Comparison of ENCODE assay signal across 8 cellular contexts in the genomic region with DNA sequence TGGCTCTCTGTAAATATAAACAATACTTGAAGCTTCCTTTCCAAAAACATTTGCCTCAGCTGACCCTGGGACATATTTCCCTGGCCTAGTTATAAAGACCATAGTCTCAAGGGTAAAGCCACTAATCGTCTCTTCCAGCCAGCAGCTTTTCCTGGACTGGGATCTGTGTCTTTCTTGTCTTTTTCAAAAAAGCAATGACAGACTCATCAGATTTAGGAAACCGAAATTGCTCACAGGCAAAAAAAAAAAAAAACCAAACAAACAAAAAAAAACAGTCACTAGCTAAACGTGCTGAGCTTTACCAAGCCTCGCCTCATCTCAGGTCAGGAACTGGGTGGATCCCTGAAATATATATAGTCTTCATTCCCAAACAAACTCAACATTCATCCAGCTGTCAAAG. TPM values are rescaled to one million over a fixed set of nuclear protein-coding genes. Genes with fewer than 3 reads are reported as not detected.
DNase-seq lines count a peak whose midpoint lies in the region; ATAC-seq, FAIRE-seq and TF ChIP-seq lines count a peak whose summit lies in the region.

No MANE protein-coding gene starts in this region.

- DNase-seq in HepG2 (ENCODE audit: low spot score) (no peak), dermis blood vessel endothelial cell (peak; percentile 27), vagina (ENCODE audit: extremely low spot score in 2 of 2) (peak in 1 of 2 donors; percentile 56), GM13977 (ENCODE audit: low spot score) (no peak), NCI-H1048 (lab: John Stamatoyannopoulos, UW) (no peak), glomerular visceral epithelial cell (ENCODE audit: extremely low spot score) (no peak)

- no peaks in the 10 kb centered on the region for H3K9me3 ChIP-seq in liver (ENCODE audit: control insufficient read depth in 4 of 4, low read length in 3 of 4)
- no peaks in the 10 kb centered on the region for H3K9me3 ChIP-seq in HepG2 (ENCODE audit: low read length)
- H3K9me3 ChIP-seq in mucosa of rectum (ENCODE audit: control insufficient read depth in 2 of 2, low read length in 2 of 2) = no peaks in the 10 kb centered on the region
- no peaks in the 10 kb centered on the region for H3K9me3 ChIP-seq in vagina

- H3K4me1 ChIP-seq in liver (ENCODE audit: control insufficient read depth in 4 of 4, insufficient read depth in 4 of 4, low read length in 3 of 4) (peaks cover 0 to 8% (median 8%) of the 10 kb centered on the region in 4 donors), HepG2 (ENCODE audit: insufficient read depth, low read length) (peaks cover 15% of the 10 kb centered on the region), mucosa of rectum (ENCODE audit: control insufficient read depth in 2 of 2, insufficient read depth in 2 of 2, low read length in 2 of 2) (peaks cover 29 to 38% of the 10 kb centered on the region in 2 donors), vagina (peaks cover 65% of the 10 kb centered on the region)

- no peak overlapping the region for H3K4me2 ChIP-seq in HepG2 (ENCODE audit: low read depth, low read length)

- FAIRE-seq in HepG2 (lab: Jason Lieb, UNC) = no peak

- POLR2A ChIA-PET in HepG2 (lab: Yijun Ruan, JAX) = no interaction called here

- WGBS in liver = 36% methylated on average over 4 of the region's 4 CpGs
- 76% methylated on average over 4 of the region's 4 CpGs for WGBS in HepG2 (ENCODE audit: low lambda C conversion rate)

- TF ChIP-seq RAD21 in liver (IDR thresholded peaks at IDR 0.05) = peak in 1 of 2 donors; percentile 8
- no peak for TF ChIP-seq RAD21 in HepG2 (CRISPR knock-in tag; IDR thresholded peaks at IDR 0.05)

- no peak for TF ChIP-seq POLR2A in HepG2 (IDR thresholded peaks at IDR 0.05; ENCODE audit: insufficient read depth in 1 of 2, low read depth in 2 of 2, low read length in 2 of 2)
- no peak for TF ChIP-seq POLR2A in vagina (IDR thresholded peaks at IDR 0.05)

- no peak for TF ChIP-seq CTCF in liver (IDR thresholded peaks at IDR 0.05; ENCODE audit: low read depth, low read length, missing input control)
- no peak for TF ChIP-seq CTCF in HepG2 (CRISPR knock-in tag; IDR thresholded peaks at IDR 0.05)
- TF ChIP-seq CTCF in vagina (IDR thresholded peaks at IDR 0.05) = no peak
- no peak for TF ChIP-seq CTCF in GM13977 (IDR thresholded peaks at IDR 0.05; ENCODE audit: extremely low read depth, insufficient read depth, missing control alignments)

- H3K4me3 ChIP-seq in liver (ENCODE audit: low read depth in 1 of 3, low read length in 3 of 3) = no peak overlapping the region
- no peak overlapping the region for H3K4me3 ChIP-seq in HepG2 (replicated peaks in 1 of 3; ENCODE audit: insufficient read depth in 1 of 3, low read depth in 2 of 3, low read length in 3 of 3)
- no peak overlapping the region for H3K4me3 ChIP-seq in mucosa of rectum (ENCODE audit: low read length in 2 of 2)
- no peak overlapping the region for H3K4me3 ChIP-seq in vagina

- no peaks in the 10 kb centered on the region for H4K20me1 ChIP-seq in HepG2 (ENCODE audit: insufficient read depth, low read length)

- intact Hi-C loops in HepG2 (cut with micrococcal nuclease; ENCODE audit: unreplicated experiment) (no loop called here), vagina (cut with DNase I) (no loop called here)

- in situ Hi-C loops in HepG2 (cut with HindIII; ENCODE audit: extremely low pct_ligation_motif_present, low pct_unique_long_range_greater_than_20kb) = no loop called here
- in situ Hi-C loops in GM13977 (cut with MboI; ENCODE audit: low pct_unique_long_range_greater_than_20kb, low sequenced_read_pairs, unreplicated experiment) = no loop called here

- peak overlapping the region; percentile 49 to 63 for H3K27ac ChIP-seq in liver (ENCODE audit: low read depth in 1 of 2, low read length in 2 of 2)
- no peak overlapping the region for H3K27ac ChIP-seq in HepG2 (ENCODE audit: extremely low read length, insufficient read depth, low read length)
- H3K27ac ChIP-seq in mucosa of rectum (ENCODE audit: low read depth in 2 of 2, low read length in 2 of 2) = peak overlapping the region; percentile 83
- H3K27ac ChIP-seq in vagina = peak overlapping the region; percentile 79

- no peaks in the 10 kb centered on the region for H3K27me3 ChIP-seq in liver (ENCODE audit: control insufficient read depth in 4 of 4, insufficient read depth in 4 of 4, low read length in 3 of 4)
- no peaks in the 10 kb centered on the region; a peak in 1 of 5 replicates for H3K27me3 ChIP-seq in HepG2 (ENCODE audit: control insufficient read depth in 1 of 2, insufficient read depth in 2 of 2, low read length in 2 of 2)
- no peaks in the 10 kb centered on the region for H3K27me3 ChIP-seq in mucosa of rectum (ENCODE audit: control insufficient read depth in 2 of 2, insufficient read depth in 2 of 2, low read length in 2 of 2)
- H3K27me3 ChIP-seq in vagina = no peaks in the 10 kb centered on the region

- H3K36me3 ChIP-seq in liver (ENCODE audit: control insufficient read depth in 4 of 4, insufficient read depth in 3 of 4, low read depth in 1 of 4, low read length in 3 of 4) (peaks cover 4 to 23% (median 18%) of the 10 kb centered on the region in 4 donors), HepG2 (replicated peaks in 1 of 2; ENCODE audit: control insufficient read depth in 1 of 2, insufficient read depth in 2 of 2, low read length in 2 of 2) (peaks cover 7 to 32% of the 10 kb centered on the region in 2 experiments; a peak in 3 of 5 replicates), mucosa of rectum (ENCODE audit: control insufficient read depth in 2 of 2, insufficient read depth in 2 of 2, low read length in 2 of 2) (peaks cover 25 to 32% of the 10 kb centered on the region in 2 donors), vagina (peaks cover 0 to 30% of the 10 kb centered on the region in 2 donors)

- H3K9ac ChIP-seq in liver (ENCODE audit: low read depth in 1 of 2, low read length in 2 of 2) (no peak overlapping the region), HepG2 (ENCODE audit: insufficient read depth, low read depth, low read length) (no peak overlapping the region), mucosa of rectum (ENCODE audit: low read depth in 1 of 2, low read length in 2 of 2) (peak overlapping the region; percentile 44 to 58)

- no peaks in the 10 kb centered on the region for H3K79me2 ChIP-seq in HepG2 (ENCODE audit: insufficient read depth, low read length)

- CTCF ChIA-PET in HepG2 (lab: Yijun Ruan, JAX; ENCODE audit: low intra/inter-chr PET ratio, low total read pairs) = no interaction called here

- TF ChIP-seq EP300 in HepG2 (IDR thresholded peaks at IDR 0.05; ENCODE audit: low read depth in 2 of 2, low read length in 2 of 2) (no peak), HepG2 (CRISPR knock-in tag; IDR thresholded peaks at IDR 0.05; ENCODE audit: borderline replicate concordance) (no peak)

- H2AFZ ChIP-seq in HepG2 (ENCODE audit: low read length) = no peak overlapping the region

- BruUV-seq in HepG2 (replicated peaks; lab: Mats Ljungman, UMichigan) = no TSS peak

- no peak for ATAC-seq in HepG2

RNA-seq across cellular contexts. Expression of a gene that starts 23.5 kb away (rescaled TPM):
- total RNA-seq in liver (10 to 100 TPM in 1 of 2 donors, 1 to 10 TPM in 1; 9.0 to 12.9 TPM), HepG2 (2016; rRNA removed; fragmentation: Illumina TruSeq; extraction: Trizol) (22.7 and 27.7 TPM in 2 replicates), dermis blood vessel endothelial cell (39.4 and 39.5 TPM in 2 replicates), vagina (22.3 TPM)
- polyA plus RNA-seq in liver (1 to 10 TPM; 6.9 to 7.0 TPM), HepG2 (2011; rRNA removed) (17.6 and 19.9 TPM in 2 replicates)
- 24.8 and 40.6 TPM in 2 replicates for total RNA-seq in HepG2 (2016; cell fraction: cytosol; rRNA removed; fragmentation: Illumina TruSeq; extraction: Trizol; ENCODE audit: low read depth)
- 23.6 and 24.6 TPM in 2 replicates for total RNA-seq in HepG2 (2016; cell fraction: insoluble cytoplasmic fraction; rRNA removed; fragmentation: Illumina TruSeq; extraction: Trizol)
- total RNA-seq in HepG2 (2016; cell fraction: membrane; rRNA removed; fragmentation: Illumina TruSeq; extraction: Trizol) = 43.8 and 49.6 TPM in 2 replicates
- total RNA-seq in HepG2 (2016; cell fraction: nucleus; rRNA removed; fragmentation: Illumina TruSeq; extraction: Trizol) = 10.8 and 12.6 TPM in 2 replicates
- polyA plus RNA-seq in HepG2 (2011; cell fraction: cytosol; rRNA removed) = 15.3 and 18.7 TPM in 2 replicates
- polyA plus RNA-seq in HepG2 (2011; cell fraction: nucleus; rRNA removed) = 7.9 and 9.7 TPM in 2 replicates
- polyA plus RNA-seq in HepG2 (2012) = 14.9 and 15.6 TPM in 2 replicates
- 29.4 and 42.1 TPM in 2 replicates for polyA plus RNA-seq in HepG2 (2016; cell fraction: cytosol; fragmentation: Illumina TruSeq; extraction: Trizol; ENCODE audit: low read depth)
- 21.3 and 22.4 TPM in 2 replicates for polyA plus RNA-seq in HepG2 (2016; cell fraction: insoluble cytoplasmic fraction; fragmentation: Illumina TruSeq; extraction: Trizol; ENCODE audit: low read depth)
- 32.1 and 40.0 TPM in 2 replicates for polyA plus RNA-seq in HepG2 (2016; cell fraction: membrane; fragmentation: Illumina TruSeq; extraction: Trizol; ENCODE audit: low read depth)
- 10.7 and 14.3 TPM in 2 replicates for polyA plus RNA-seq in HepG2 (2016; cell fraction: nucleus; fragmentation: Illumina TruSeq; extraction: Trizol; ENCODE audit: insufficient read depth, low read depth)
- polyA minus RNA-seq in HepG2 (2011; rRNA and poly(A)+ RNA removed; ENCODE audit: low replicate concordance) = 5.9 and 12.3 TPM in 2 replicates
- 6.5 and 7.4 TPM in 2 replicates for polyA minus RNA-seq in HepG2 (2011; cell fraction: cytosol; rRNA and poly(A)+ RNA removed)
- polyA minus RNA-seq in HepG2 (2011; cell fraction: nucleus; rRNA and poly(A)+ RNA removed) = 9.8 and 14.5 TPM in 2 replicates

RNA-seq across cellular contexts. Expression of a gene that starts 39.1 kb away (rescaled TPM):
- 1 to 10 TPM; 4.5 to 5.5 TPM for total RNA-seq in liver
- 1 to 10 TPM in 1 of 2 donors, under 1 TPM in 1; 0.82 to 3.3 TPM for polyA plus RNA-seq in liver
- total RNA-seq in HepG2 (2016; rRNA removed; fragmentation: Illumina TruSeq; extraction: Trizol) = 11.3 and 11.9 TPM in 2 replicates
- total RNA-seq in HepG2 (2016; cell fraction: cytosol; rRNA removed; fragmentation: Illumina TruSeq; extraction: Trizol; ENCODE audit: low read depth) = 4.0 and 4.5 TPM in 2 replicates
- total RNA-seq in HepG2 (2016; cell fraction: insoluble cytoplasmic fraction; rRNA removed; fragmentation: Illumina TruSeq; extraction: Trizol) = 9.8 and 11.8 TPM in 2 replicates
- total RNA-seq in HepG2 (2016; cell fraction: membrane; rRNA removed; fragmentation: Illumina TruSeq; extraction: Trizol) = 5.9 and 6.1 TPM in 2 replicates
- total RNA-seq in HepG2 (2016; cell fraction: nucleus; rRNA removed; fragmentation: Illumina TruSeq; extraction: Trizol) = 16.3 and 19.2 TPM in 2 replicates
- polyA plus RNA-seq in HepG2 (2011; rRNA removed) = 11.1 and 12.3 TPM in 2 replicates
- 6.6 and 7.4 TPM in 2 replicates for polyA plus RNA-seq in HepG2 (2011; cell fraction: cytosol; rRNA removed)
- 57.1 and 64.0 TPM in 2 replicates for polyA plus RNA-seq in HepG2 (2011; cell fraction: nucleus; rRNA removed)
- polyA plus RNA-seq in HepG2 (2012) = 17.1 and 19.3 TPM in 2 replicates
- polyA plus RNA-seq in HepG2 (2016; cell fraction: cytosol; fragmentation: Illumina TruSeq; extraction: Trizol; ENCODE audit: low read depth) = 0.71 and 0.86 TPM in 2 replicates
- polyA plus RNA-seq in HepG2 (2016; cell fraction: insoluble cytoplasmic fraction; fragmentation: Illumina TruSeq; extraction: Trizol; ENCODE audit: low read depth) = 12.9 and 16.7 TPM in 2 replicates
- polyA plus RNA-seq in HepG2 (2016; cell fraction: membrane; fragmentation: Illumina TruSeq; extraction: Trizol; ENCODE audit: low read depth) = 3.4 and 3.5 TPM in 2 replicates
- polyA plus RNA-seq in HepG2 (2016; cell fraction: nucleus; fragmentation: Illumina TruSeq; extraction: Trizol; ENCODE audit: insufficient read depth, low read depth) = 64.6 and 72.1 TPM in 2 replicates
- polyA minus RNA-seq in HepG2 (2011; rRNA and poly(A)+ RNA removed; ENCODE audit: low replicate concordance) = 15.4 and 19.2 TPM in 2 replicates
- polyA minus RNA-seq in HepG2 (2011; cell fraction: cytosol; rRNA and poly(A)+ RNA removed) = 13.5 and 14.3 TPM in 2 replicates
- 19.7 and 22.9 TPM in 2 replicates for polyA minus RNA-seq in HepG2 (2011; cell fraction: nucleus; rRNA and poly(A)+ RNA removed)
- total RNA-seq in dermis blood vessel endothelial cell = 2.4 and 3.9 TPM in 2 replicates
- total RNA-seq in vagina = 56.2 TPM

Comparison
In these comparisons a context has a peak if more than half of its experiments do, and no peak if none do; other contexts are left out.
1. H3K9ac ChIP-seq: peak in mucosa of rectum (2 of 2); none in liver (0 of 2) and HepG2 (single experiment).